1 cellular context compared by ENCODE assay signal in the genomic region with DNA sequence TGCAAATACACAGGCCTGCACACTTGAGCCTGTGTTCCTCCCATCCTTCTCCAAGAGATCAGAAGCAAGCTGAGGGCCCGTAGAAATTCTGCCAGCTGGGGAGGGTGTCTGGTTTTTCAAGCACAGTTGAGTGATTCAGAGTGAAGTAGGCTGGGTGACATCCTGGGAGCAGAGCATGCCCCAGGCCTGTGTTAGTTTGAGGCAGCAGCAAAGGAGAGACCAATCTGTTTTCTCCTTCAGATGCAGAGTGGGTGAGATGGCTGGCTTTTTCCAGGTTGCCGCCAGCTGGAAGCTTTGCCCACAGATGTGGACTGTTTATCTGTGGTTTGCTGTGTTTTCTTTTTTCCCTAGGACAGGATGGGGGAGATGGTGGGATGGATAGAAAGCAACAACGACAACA.
TF ChIP-seq lines count a peak whose summit lies in the region.

No MANE protein-coding gene starts in this region.

TF ChIP-seq in K562, 482 proteins besides CTCF, POLR2A, EP300 and RAD21:
- TF ChIP-seq, protein P1, sequence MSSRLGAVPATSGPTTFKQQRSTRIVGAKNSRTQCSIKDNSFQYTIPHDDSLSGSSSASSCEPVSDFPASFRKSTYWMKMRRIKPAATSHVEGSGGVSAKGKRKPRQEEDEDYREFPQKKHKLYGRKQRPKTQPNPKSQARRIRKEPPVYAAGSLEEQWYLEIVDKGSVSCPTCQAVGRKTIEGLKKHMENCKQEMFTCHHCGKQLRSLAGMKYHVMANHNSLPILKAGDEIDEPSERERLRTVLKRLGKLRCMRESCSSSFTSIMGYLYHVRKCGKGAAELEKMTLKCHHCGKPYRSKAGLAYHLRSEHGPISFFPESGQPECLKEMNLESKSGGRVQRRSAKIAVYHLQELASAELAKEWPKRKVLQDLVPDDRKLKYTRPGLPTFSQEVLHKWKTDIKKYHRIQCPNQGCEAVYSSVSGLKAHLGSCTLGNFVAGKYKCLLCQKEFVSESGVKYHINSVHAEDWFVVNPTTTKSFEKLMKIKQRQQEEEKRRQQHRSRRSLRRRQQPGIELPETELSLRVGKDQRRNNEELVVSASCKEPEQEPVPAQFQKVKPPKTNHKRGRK (tag; IDR thresholded peaks at IDR 0.05), result no peak
- peak; percentile 17 for TF ChIP-seq CXXC5 (CRISPR knock-in tag; IDR thresholded peaks at IDR 0.05)
- TF ChIP-seq ETS2 (tag; IDR thresholded peaks at IDR 0.05; ENCODE audit: borderline replicate concordance, poor library complexity, severe bottlenecking), result no peak
- TF ChIP-seq, protein P2, sequence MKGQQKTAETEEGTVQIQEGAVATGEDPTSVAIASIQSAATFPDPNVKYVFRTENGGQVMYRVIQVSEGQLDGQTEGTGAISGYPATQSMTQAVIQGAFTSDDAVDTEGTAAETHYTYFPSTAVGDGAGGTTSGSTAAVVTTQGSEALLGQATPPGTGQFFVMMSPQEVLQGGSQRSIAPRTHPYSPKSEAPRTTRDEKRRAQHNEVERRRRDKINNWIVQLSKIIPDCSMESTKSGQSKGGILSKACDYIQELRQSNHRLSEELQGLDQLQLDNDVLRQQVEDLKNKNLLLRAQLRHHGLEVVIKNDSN (CRISPR knock-in tag; IDR thresholded peaks at IDR 0.05), result no peak
- no peak for TF ChIP-seq ZBTB17 (CRISPR knock-in tag; IDR thresholded peaks at IDR 0.05)
